Comparison of ENCODE assay signal across 9 cellular contexts in the genomic region with DNA sequence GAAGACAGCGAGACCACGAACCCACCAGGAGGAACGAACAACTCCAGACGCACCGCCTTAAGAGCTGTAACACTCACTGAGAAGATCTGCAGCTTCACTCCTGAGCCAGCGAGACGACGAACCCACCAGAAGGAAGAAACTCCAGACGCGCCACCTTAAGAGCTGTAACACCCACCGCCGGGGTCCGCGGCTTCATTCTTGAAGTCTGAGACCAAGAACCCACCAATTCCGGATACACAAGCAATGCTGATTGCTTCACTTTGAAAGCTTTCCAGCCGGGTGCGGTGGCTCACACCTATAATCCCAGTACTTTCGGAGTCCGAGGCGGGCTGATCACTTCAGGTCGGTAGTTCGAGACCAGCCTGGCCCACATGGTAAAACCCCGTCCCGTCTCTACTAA.
"Had no signal": no experiment of that assay in that cellular context is flagged by ENCODE, and none has a peak within 500 bp of the region (broad histone marks: within the 10 kb centered on the region; RNA-seq: fewer than 3 reads in every experiment).

No MANE protein-coding gene starts in this region.

- H3K27ac ChIP-seq: GM23248, HL-60 had no signal

- H3K4me1 ChIP-seq: HAP-1 had no signal

- H3K4me3 Mint-ChIP-seq: HFFc6, IgD-negative memory B cell had no signal

- H3K4me3 ChIP-seq: GM23248, HAP-1 had no signal

- ATAC-seq: HCT116, HepG2 had no signal

- H3K9me3 ChIP-seq: HAP-1 had no signal

- DNase-seq: GM23248, GOT3, H7, HFFc6 had no signal

- H3K4me1 Mint-ChIP-seq: IgD-negative memory B cell had no signal

- H3K36me3 Mint-ChIP-seq: IgD-negative memory B cell had no signal

- H3K36me3 ChIP-seq: HAP-1 had no signal

- H3K27me3 Mint-ChIP-seq: IgD-negative memory B cell had no signal

- H3K27ac Mint-ChIP-seq: HFFc6, IgD-negative memory B cell had no signal
